Comparison of ENCODE assay signal across 13 cellular contexts in the genomic region with DNA sequence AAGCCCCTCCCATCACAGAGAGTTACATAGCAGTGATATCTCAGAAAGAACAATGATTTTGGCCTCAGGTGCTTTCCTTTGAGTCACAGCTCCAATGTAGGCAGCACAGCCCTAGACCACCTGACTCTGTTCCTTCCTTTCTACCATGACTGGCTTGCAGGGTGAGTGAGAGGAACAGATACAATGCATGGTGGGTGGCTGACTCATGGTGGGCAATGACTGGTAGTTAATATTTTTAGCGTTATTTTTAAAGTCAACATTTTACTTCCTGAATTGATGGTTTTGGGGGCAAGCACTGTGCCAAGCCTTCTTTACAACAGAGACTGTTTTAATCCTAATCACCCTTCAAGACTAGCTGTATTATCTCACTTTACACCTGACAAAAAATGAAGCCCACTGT. TPM values are rescaled to one million over a fixed set of nuclear protein-coding genes. Genes with fewer than 3 reads are reported as not detected.
DNase-seq lines count a peak whose midpoint lies in the region; ATAC-seq and TF ChIP-seq lines count a peak whose summit lies in the region.
"Had no signal": no experiment of that assay in that cellular context is flagged by ENCODE, and none has a peak within 500 bp of the region (broad histone marks: within the 10 kb centered on the region; RNA-seq: fewer than 3 reads in every experiment).

No MANE protein-coding gene starts in this region.

- H3K36me3 ChIP-seq in right lobe of liver, result no peaks in the 10 kb centered on the region

- TF ChIP-seq CTCF in right lobe of liver (IDR thresholded peaks at IDR 0.05), result no peak

- H3K36me3 Mint-ChIP-seq in activated naive CD8-positive, alpha-beta T cell treated with anti-CD3 and anti-CD28 coated beads, Interleukin-2, amount 50 U/mL, for 24 hours (ENCODE audit: low read depth), result no peaks in the 10 kb centered on the region
- no peaks in the 10 kb centered on the region for H3K36me3 Mint-ChIP-seq in stimulated activated naive B cell treated with anti-CD40 and anti-IgM and Interleukin-4, amounts not matched to agents 10 μg/mL and 1 μg/mL and 100 μg/mL, for 72 hours
- H3K36me3 Mint-ChIP-seq: activated naive CD8-positive, alpha-beta T cell had no signal

- H3K4me3 ChIP-seq in right lobe of liver, result no peak overlapping the region
- H3K4me3 ChIP-seq: GM23248 had no signal

- H3K27me3 ChIP-seq in right lobe of liver, result no peaks in the 10 kb centered on the region

- no peak overlapping the region for H3K4me3 Mint-ChIP-seq in activated naive CD8-positive, alpha-beta T cell treated with anti-CD3 and anti-CD28 coated beads, Interleukin-2, amount 50 U/mL, for 24 hours
- no peak overlapping the region for H3K4me3 Mint-ChIP-seq in stimulated activated naive B cell treated with anti-CD40 and anti-IgM and Interleukin-4, amounts not matched to agents 10 μg/mL and 1 μg/mL and 100 μg/mL, for 72 hours

- intact Hi-C loops in right lobe of liver (cut with DNase I), result loop anchor here in 1 of 2 donors (10.0 kb wide), 1 partner anchor 54 kb away; no protein-coding TSS in a partner anchor

- no peaks in the 10 kb centered on the region for H3K9me3 Mint-ChIP-seq in activated naive CD8-positive, alpha-beta T cell treated with anti-CD3 and anti-CD28 coated beads, Interleukin-2, amount 50 U/mL, for 24 hours
- no peaks in the 10 kb centered on the region for H3K9me3 Mint-ChIP-seq in stimulated activated naive B cell treated with anti-CD40 and anti-IgM and Interleukin-4, amounts not matched to agents 10 μg/mL and 1 μg/mL and 100 μg/mL, for 72 hours

- peak; percentile 63 to 65 for ATAC-seq in activated CD4-positive, CD25-positive, alpha-beta regulatory T cell treated with anti-CD3 and anti-CD28 coated beads, Interleukin-2, amount 50 U/mL, for 24 hours
- ATAC-seq in HG03159 (IDR thresholded peaks at IDR 0.05; ENCODE audit: unreplicated experiment) (peak; percentile 51), right lobe of liver (no peak)
- ATAC-seq in activated naive CD8-positive, alpha-beta T cell treated with anti-CD3 and anti-CD28 coated beads, Interleukin-2, amount 50 U/mL, for 24 hours, result peak; percentile 78
- ATAC-seq in stimulated activated naive B cell treated with anti-CD40 and anti-IgM and Interleukin-4, amounts not matched to agents 10 μg/mL and 1 μg/mL and 100 μg/mL, for 72 hours (replicated peaks), result peak; percentile 88 to 91
- ATAC-seq: left lobe of liver, Panc1 had no signal

- H3K27ac Mint-ChIP-seq in activated naive CD8-positive, alpha-beta T cell treated with anti-CD3 and anti-CD28 coated beads, Interleukin-2, amount 50 U/mL, for 24 hours, result no peak overlapping the region
- no peak overlapping the region for H3K27ac Mint-ChIP-seq in stimulated activated naive B cell treated with anti-CD40 and anti-IgM and Interleukin-4, amounts not matched to agents 10 μg/mL and 1 μg/mL and 100 μg/mL, for 72 hours
- H3K27ac Mint-ChIP-seq: activated naive CD8-positive, alpha-beta T cell had no signal

- H3K27me3 Mint-ChIP-seq in activated naive CD8-positive, alpha-beta T cell treated with anti-CD3 and anti-CD28 coated beads, Interleukin-2, amount 50 U/mL, for 24 hours, result peaks cover 51% of the 10 kb centered on the region
- peaks cover 40 to 47% of the 10 kb centered on the region in 2 donors for H3K27me3 Mint-ChIP-seq in stimulated activated naive B cell treated with anti-CD40 and anti-IgM and Interleukin-4, amounts not matched to agents 10 μg/mL and 1 μg/mL and 100 μg/mL, for 72 hours

- TF ChIP-seq POLR2A in right lobe of liver (IDR thresholded peaks at IDR 0.05), result no peak

- WGBS in right lobe of liver (ENCODE audit: insufficient coverage, low coverage, low lambda C conversion rate, missing lambda C conversion rate), result 38% methylated on average over 1 of the region's 1 CpG

- peaks cover 23% of the 10 kb centered on the region for H3K4me1 Mint-ChIP-seq in activated naive CD8-positive, alpha-beta T cell treated with anti-CD3 and anti-CD28 coated beads, Interleukin-2, amount 50 U/mL, for 24 hours
- H3K4me1 Mint-ChIP-seq in stimulated activated naive B cell treated with anti-CD40 and anti-IgM and Interleukin-4, amounts not matched to agents 10 μg/mL and 1 μg/mL and 100 μg/mL, for 72 hours, result peaks cover 16 to 30% of the 10 kb centered on the region in 2 donors

- no peak for DNase-seq in activated CD4-positive, CD25-positive, alpha-beta regulatory T cell treated with anti-CD3 and anti-CD28 coated beads, Interleukin-2, amount 50 U/mL, for 72 hours
- DNase-seq in activated naive CD8-positive, alpha-beta T cell treated with anti-CD3 and anti-CD28 coated beads, Interleukin-2, amount 50 U/mL, for 24 hours, result peak; percentile 7
- DNase-seq in stimulated activated naive B cell treated with anti-CD40 and anti-IgM and Interleukin-4, amounts not matched to agents 10 μg/mL and 1 μg/mL and 100 μg/mL, for 72 hours, result peak; percentile 28
- DNase-seq in NCI-H345 (lab: John Stamatoyannopoulos, UW) (no peak), NCI-H69 (lab: John Stamatoyannopoulos, UW) (no peak), right lobe of liver (no peak)
- DNase-seq: 8988T, GM23248 had no signal

- H3K27ac ChIP-seq in right lobe of liver, result no peak overlapping the region
- H3K27ac ChIP-seq: GM23248 had no signal

- no peaks in the 10 kb centered on the region for H3K9me3 ChIP-seq in right lobe of liver

- H3K4me1 ChIP-seq in right lobe of liver, result peaks cover 0 to 15% (median under 1%) of the 10 kb centered on the region in 4 donors

RNA-seq across cellular contexts. Expression of gene ST3GAL6, which starts 32.8 kb away (rescaled TPM):
- 10 to 100 TPM; 17.8 to 69.6 (median 31.5) TPM for total RNA-seq in right lobe of liver
- total RNA-seq: GM23248 had no signal

Comparison
In these comparisons a context has a peak if more than half of its experiments do, and no peak if none do; other contexts are left out.
1. ATAC-seq: peak in activated CD4-positive, CD25-positive, alpha-beta regulatory T cell treated with anti-CD3 and anti-CD28 coated beads, Interleukin-2, amount 50 U/mL, for 24 hours (2 of 2), HG03159 (single experiment), activated naive CD8-positive, alpha-beta T cell treated with anti-CD3 and anti-CD28 coated beads, Interleukin-2, amount 50 U/mL, for 24 hours (single experiment) and stimulated activated naive B cell treated with anti-CD40 and anti-IgM and Interleukin-4, amounts not matched to agents 10 μg/mL and 1 μg/mL and 100 μg/mL, for 72 hours (2 of 2); none in right lobe of liver (0 of 4).
2. DNase-seq: peak in activated naive CD8-positive, alpha-beta T cell treated with anti-CD3 and anti-CD28 coated beads, Interleukin-2, amount 50 U/mL, for 24 hours (single experiment) and stimulated activated naive B cell treated with anti-CD40 and anti-IgM and Interleukin-4, amounts not matched to agents 10 μg/mL and 1 μg/mL and 100 μg/mL, for 72 hours (single experiment); none in activated CD4-positive, CD25-positive, alpha-beta regulatory T cell treated with anti-CD3 and anti-CD28 coated beads, Interleukin-2, amount 50 U/mL, for 72 hours (single experiment), NCI-H345 (single experiment), NCI-H69 (single experiment) and right lobe of liver (0 of 3).